In the genomic region with DNA sequence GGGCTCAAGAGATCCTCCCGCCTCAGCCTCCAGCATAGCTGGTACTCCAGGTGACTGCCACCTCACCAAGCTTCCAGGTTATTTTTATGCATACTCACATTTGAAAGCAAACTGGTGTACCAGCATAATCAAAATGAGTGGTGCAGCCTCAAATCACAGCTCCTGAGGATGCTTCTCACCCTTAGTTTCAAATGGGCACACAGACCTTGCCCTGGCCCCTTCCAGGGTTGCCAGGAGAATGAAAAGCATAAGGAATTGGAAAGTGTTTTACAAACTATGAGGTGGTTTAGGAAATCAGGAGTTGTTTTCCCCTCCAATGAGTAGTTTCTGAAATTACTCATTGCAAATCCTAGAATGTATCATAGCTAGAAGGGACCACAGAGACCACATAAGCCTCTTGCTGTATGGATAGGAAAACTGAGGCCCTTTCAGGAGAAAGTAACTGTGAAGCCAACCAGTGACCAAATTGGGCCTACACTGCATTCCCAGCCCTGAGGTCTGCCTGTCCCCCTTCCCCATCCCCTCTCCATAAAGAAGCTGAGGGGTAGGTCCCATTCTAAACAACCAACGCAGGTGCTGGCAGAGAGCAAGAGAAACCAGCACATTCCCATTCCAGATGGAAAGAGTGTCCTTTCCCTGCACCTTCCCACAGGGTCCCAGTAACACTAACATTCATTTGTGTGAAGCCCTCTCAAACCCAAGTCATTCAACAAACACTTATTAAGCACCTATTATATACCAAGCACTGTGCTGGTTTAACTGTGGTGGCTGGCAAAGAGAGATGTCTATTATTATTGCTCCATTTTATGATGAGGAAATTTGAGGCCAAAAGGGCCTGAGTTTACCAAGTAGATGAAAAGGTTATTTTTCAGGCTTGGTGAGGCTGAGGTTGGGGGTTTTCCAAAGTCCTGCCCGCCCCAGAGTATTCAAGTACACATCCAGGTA, we compare ENCODE assay signal across 1 cellular context.
TF ChIP-seq lines count a peak whose summit lies in the region.

No MANE protein-coding gene starts in this region.

TF ChIP-seq in GM23338, 12 proteins besides CTCF, POLR2A, EP300 and RAD21:
- TF ChIP-seq ZNF331 (CRISPR knock-in tag; IDR thresholded peaks at IDR 0.05; ENCODE audit: low read depth): no peak
- TF ChIP-seq JUNB (IDR thresholded peaks at IDR 0.05; ENCODE audit: unreplicated experiment): no peak
- TF ChIP-seq EZH2phosphoT487 (IDR thresholded peaks at IDR 0.05; ENCODE audit: unreplicated experiment): no peak
- no peak for TF ChIP-seq NANOG (IDR thresholded peaks at IDR 0.05; ENCODE audit: borderline replicate concordance)
- TF ChIP-seq, protein P1, sequence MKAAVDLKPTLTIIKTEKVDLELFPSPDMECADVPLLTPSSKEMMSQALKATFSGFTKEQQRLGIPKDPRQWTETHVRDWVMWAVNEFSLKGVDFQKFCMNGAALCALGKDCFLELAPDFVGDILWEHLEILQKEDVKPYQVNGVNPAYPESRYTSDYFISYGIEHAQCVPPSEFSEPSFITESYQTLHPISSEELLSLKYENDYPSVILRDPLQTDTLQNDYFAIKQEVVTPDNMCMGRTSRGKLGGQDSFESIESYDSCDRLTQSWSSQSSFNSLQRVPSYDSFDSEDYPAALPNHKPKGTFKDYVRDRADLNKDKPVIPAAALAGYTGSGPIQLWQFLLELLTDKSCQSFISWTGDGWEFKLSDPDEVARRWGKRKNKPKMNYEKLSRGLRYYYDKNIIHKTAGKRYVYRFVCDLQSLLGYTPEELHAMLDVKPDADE (IDR thresholded peaks at IDR 0.05): no peak
- no peak for TF ChIP-seq ZNF114 (CRISPR knock-in tag; IDR thresholded peaks at IDR 0.05)
- TF ChIP-seq, protein P2, sequence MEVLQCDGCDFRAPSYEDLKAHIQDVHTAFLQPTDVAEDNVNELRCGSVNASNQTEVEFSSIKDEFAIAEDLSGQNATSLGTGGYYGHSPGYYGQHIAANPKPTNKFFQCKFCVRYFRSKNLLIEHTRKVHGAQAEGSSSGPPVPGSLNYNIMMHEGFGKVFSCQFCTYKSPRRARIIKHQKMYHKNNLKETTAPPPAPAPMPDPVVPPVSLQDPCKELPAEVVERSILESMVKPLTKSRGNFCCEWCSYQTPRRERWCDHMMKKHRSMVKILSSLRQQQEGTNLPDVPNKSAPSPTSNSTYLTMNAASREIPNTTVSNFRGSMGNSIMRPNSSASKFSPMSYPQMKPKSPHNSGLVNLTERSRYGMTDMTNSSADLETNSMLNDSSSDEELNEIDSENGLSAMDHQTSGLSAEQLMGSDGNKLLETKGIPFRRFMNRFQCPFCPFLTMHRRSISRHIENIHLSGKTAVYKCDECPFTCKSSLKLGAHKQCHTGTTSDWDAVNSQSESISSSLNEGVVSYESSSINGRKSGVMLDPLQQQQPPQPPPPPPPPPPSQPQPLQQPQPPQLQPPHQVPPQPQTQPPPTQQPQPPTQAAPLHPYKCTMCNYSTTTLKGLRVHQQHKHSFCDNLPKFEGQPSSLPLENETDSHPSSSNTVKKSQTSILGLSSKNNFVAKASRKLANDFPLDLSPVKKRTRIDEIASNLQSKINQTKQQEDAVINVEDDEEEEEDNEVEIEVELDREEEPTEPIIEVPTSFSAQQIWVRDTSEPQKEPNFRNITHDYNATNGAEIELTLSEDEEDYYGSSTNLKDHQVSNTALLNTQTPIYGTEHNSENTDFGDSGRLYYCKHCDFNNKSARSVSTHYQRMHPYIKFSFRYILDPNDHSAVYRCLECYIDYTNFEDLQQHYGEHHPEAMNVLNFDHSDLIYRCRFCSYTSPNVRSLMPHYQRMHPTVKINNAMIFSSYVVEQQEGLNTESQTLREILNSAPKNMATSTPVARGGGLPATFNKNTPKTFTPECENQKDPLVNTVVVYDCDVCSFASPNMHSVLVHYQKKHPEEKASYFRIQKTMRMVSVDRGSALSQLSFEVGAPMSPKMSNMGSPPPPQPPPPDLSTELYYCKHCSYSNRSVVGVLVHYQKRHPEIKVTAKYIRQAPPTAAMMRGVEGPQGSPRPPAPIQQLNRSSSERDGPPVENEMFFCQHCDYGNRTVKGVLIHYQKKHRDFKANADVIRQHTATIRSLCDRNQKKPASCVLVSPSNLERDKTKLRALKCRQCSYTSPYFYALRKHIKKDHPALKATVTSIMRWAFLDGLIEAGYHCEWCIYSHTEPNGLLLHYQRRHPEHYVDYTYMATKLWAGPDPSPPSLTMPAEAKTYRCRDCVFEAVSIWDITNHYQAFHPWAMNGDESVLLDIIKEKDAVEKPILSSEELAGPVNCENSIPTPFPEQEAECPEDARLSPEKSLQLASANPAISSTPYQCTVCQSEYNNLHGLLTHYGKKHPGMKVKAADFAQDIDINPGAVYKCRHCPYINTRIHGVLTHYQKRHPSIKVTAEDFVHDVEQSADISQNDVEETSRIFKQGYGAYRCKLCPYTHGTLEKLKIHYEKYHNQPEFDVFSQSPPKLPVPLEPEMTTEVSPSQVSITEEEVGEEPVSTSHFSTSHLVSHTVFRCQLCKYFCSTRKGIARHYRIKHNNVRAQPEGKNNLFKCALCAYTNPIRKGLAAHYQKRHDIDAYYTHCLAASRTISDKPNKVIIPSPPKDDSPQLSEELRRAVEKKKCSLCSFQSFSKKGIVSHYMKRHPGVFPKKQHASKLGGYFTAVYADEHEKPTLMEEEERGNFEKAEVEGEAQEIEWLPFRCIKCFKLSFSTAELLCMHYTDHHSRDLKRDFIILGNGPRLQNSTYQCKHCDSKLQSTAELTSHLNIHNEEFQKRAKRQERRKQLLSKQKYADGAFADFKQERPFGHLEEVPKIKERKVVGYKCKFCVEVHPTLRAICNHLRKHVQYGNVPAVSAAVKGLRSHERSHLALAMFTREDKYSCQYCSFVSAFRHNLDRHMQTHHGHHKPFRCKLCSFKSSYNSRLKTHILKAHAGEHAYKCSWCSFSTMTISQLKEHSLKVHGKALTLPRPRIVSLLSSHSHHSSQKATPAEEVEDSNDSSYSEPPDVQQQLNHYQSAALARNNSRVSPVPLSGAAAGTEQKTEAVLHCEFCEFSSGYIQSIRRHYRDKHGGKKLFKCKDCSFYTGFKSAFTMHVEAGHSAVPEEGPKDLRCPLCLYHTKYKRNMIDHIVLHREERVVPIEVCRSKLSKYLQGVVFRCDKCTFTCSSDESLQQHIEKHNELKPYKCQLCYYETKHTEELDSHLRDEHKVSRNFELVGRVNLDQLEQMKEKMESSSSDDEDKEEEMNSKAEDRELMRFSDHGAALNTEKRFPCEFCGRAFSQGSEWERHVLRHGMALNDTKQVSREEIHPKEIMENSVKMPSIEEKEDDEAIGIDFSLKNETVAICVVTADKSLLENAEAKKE (CRISPR knock-in tag; IDR thresholded peaks at IDR 0.05): no peak
- TF ChIP-seq STAT1 (IDR thresholded peaks at IDR 0.05; ENCODE audit: unreplicated experiment): no peak
- TF ChIP-seq CREB1 (CRISPR knock-in tag; IDR thresholded peaks at IDR 0.05; ENCODE audit: low read depth): no peak
- TF ChIP-seq, protein P3, sequence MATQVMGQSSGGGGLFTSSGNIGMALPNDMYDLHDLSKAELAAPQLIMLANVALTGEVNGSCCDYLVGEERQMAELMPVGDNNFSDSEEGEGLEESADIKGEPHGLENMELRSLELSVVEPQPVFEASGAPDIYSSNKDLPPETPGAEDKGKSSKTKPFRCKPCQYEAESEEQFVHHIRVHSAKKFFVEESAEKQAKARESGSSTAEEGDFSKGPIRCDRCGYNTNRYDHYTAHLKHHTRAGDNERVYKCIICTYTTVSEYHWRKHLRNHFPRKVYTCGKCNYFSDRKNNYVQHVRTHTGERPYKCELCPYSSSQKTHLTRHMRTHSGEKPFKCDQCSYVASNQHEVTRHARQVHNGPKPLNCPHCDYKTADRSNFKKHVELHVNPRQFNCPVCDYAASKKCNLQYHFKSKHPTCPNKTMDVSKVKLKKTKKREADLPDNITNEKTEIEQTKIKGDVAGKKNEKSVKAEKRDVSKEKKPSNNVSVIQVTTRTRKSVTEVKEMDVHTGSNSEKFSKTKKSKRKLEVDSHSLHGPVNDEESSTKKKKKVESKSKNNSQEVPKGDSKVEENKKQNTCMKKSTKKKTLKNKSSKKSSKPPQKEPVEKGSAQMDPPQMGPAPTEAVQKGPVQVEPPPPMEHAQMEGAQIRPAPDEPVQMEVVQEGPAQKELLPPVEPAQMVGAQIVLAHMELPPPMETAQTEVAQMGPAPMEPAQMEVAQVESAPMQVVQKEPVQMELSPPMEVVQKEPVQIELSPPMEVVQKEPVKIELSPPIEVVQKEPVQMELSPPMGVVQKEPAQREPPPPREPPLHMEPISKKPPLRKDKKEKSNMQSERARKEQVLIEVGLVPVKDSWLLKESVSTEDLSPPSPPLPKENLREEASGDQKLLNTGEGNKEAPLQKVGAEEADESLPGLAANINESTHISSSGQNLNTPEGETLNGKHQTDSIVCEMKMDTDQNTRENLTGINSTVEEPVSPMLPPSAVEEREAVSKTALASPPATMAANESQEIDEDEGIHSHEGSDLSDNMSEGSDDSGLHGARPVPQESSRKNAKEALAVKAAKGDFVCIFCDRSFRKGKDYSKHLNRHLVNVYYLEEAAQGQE (IDR thresholded peaks at IDR 0.05; ENCODE audit: unreplicated experiment): no peak
- TF ChIP-seq EZH2 (IDR thresholded peaks at IDR 0.05; ENCODE audit: low read depth, unreplicated experiment): no peak
- no peak for TF ChIP-seq POLR2AphosphoS5 (IDR thresholded peaks at IDR 0.05; ENCODE audit: low read depth)
TF ChIP-seq in GM23338: peak in this region for 0.
